In genomic region chr1:43039228-43040055, GRCh38 we compare ENCODE assay signal across 1 cellular context.
A peak's percentile ranks its signal among the peaks of the same experiment; 100 is the strongest.
TF ChIP-seq lines count a peak whose summit lies in the region.

No MANE protein-coding gene starts in this region.

TF ChIP-seq in HepG2, 621 proteins besides CTCF, POLR2A, EP300 and RAD21 (continued from another document and continues in another):
- TF ChIP-seq THAP7 (CRISPR knock-in tag; IDR thresholded peaks at IDR 0.05) (no peak), ZNF121 (CRISPR knock-in tag; IDR thresholded peaks at IDR 0.05) (0 out of 2 replicates have a peak, but pooled peaks have one; percentile 34), JUNB (CRISPR knock-in tag; IDR thresholded peaks at IDR 0.05; ENCODE audit: borderline replicate concordance) (peak; percentile 52; the same call in 1 of the 2 replicates), ZSCAN5A (CRISPR knock-in tag; IDR thresholded peaks at IDR 0.05; ENCODE audit: borderline replicate concordance) (peak; percentile 91; the same call in 1 of the 2 replicates), GATA4 (IDR thresholded peaks at IDR 0.05; ENCODE audit: borderline replicate concordance, low read depth) (peak; percentile 91), KLF6 (CRISPR knock-in tag; IDR thresholded peaks at IDR 0.05) (peak; percentile 69; the same call in 1 of the 2 replicates), ZBTB34 (CRISPR knock-in tag; IDR thresholded peaks at IDR 0.05) (peak; percentile 73; the same call in 1 of the 2 replicates), ZNF350 (CRISPR knock-in tag; IDR thresholded peaks at IDR 0.05; ENCODE audit: borderline replicate concordance, low read depth) (peak; percentile 59), NCOR1 (IDR thresholded peaks at IDR 0.05; ENCODE audit: borderline replicate concordance, low read length) (peak; percentile 91; the same call in 1 of the 2 replicates), ZNF451 (CRISPR knock-in tag; IDR thresholded peaks at IDR 0.05) (no peak), ZNF207 (IDR thresholded peaks at IDR 0.05; ENCODE audit: borderline replicate concordance) (no peak), YY1 (IDR thresholded peaks at IDR 0.05; ENCODE audit: insufficient read depth, insufficient replicate concordance, low read depth, low read length) (peak; percentile 41), GATAD1 (CRISPR knock-in tag; IDR thresholded peaks at IDR 0.05) (peak; percentile 74), ZNF710 (CRISPR knock-in tag; IDR thresholded peaks at IDR 0.05; ENCODE audit: borderline replicate concordance) (peak; percentile 93; the same call in 1 of the 2 replicates), CSRNP1 (CRISPR knock-in tag; IDR thresholded peaks at IDR 0.05) (0 out of 2 replicates have a peak, but pooled peaks have one; percentile 58), XRCC5 (optimal IDR thresholded peaks at IDR 0.05; ENCODE audit: low read length) (peak; percentile 83), PTBP1 (IDR thresholded peaks at IDR 0.05; ENCODE audit: low read depth, low read length, poor library complexity, severe bottlenecking) (no peak), SRSF4 (IDR thresholded peaks at IDR 0.05; ENCODE audit: low read depth, low read length, poor library complexity, severe bottlenecking) (no peak), ZSCAN9 (CRISPR knock-in tag; IDR thresholded peaks at IDR 0.05; ENCODE audit: borderline replicate concordance) (peak; percentile 91), ZNF780A (CRISPR knock-in tag; IDR thresholded peaks at IDR 0.05) (peak; percentile 97), ONECUT2 (CRISPR knock-in tag; IDR thresholded peaks at IDR 0.05) (peak; percentile 81), ZNF556 (CRISPR knock-in tag; IDR thresholded peaks at IDR 0.05; ENCODE audit: borderline replicate concordance) (0 out of 2 replicates have a peak, but pooled peaks have one; percentile 42), KAT8 (CRISPR knock-in tag; IDR thresholded peaks at IDR 0.05) (peak; percentile 85), MED1 (CRISPR knock-in tag; IDR thresholded peaks at IDR 0.05) (peak; percentile 96), NFKBIZ (CRISPR knock-in tag; IDR thresholded peaks at IDR 0.05) (peak; percentile 71; the same call in 1 of the 2 replicates), PHF5A (CRISPR knock-in tag; IDR thresholded peaks at IDR 0.05; ENCODE audit: low read depth, unreplicated experiment) (peak; percentile 48), SNAPC2 (CRISPR knock-in tag; IDR thresholded peaks at IDR 0.05) (peak; percentile 96), TOPORS (CRISPR knock-in tag; IDR thresholded peaks at IDR 0.05) (peak; percentile 86; the same call in 1 of the 2 replicates), TBX2 (CRISPR knock-in tag; IDR thresholded peaks at IDR 0.05; ENCODE audit: borderline replicate concordance) (peak; percentile 100), HDAC1 (CRISPR knock-in tag; IDR thresholded peaks at IDR 0.05) (peak; percentile 98), ZMYM2 (CRISPR knock-in tag; IDR thresholded peaks at IDR 0.05) (0 out of 2 replicates have a peak, but pooled peaks have one; percentile 11), ZNF747 (CRISPR knock-in tag; IDR thresholded peaks at IDR 0.05; ENCODE audit: borderline replicate concordance) (peak; percentile 40; the same call in 1 of the 2 replicates), ELF3 (CRISPR knock-in tag; IDR thresholded peaks at IDR 0.05) (peak; percentile 93), KLF11 (CRISPR knock-in tag; IDR thresholded peaks at IDR 0.05) (peak; percentile 76; the same call in 1 of the 2 replicates), HMG20A (CRISPR knock-in tag; IDR thresholded peaks at IDR 0.05; ENCODE audit: borderline replicate concordance) (peak; percentile 97), ZFYVE20 (CRISPR knock-in tag; IDR thresholded peaks at IDR 0.05; ENCODE audit: borderline replicate concordance, low read depth) (no peak), RELA (CRISPR knock-in tag; IDR thresholded peaks at IDR 0.05) (no peak), BRCA1 (CRISPR knock-in tag; IDR thresholded peaks at IDR 0.05) (0 out of 2 replicates have a peak, but pooled peaks have one; percentile 12), ZMYM4 (CRISPR knock-in tag; IDR thresholded peaks at IDR 0.05) (0 out of 2 replicates have a peak, but pooled peaks have one; percentile 61), SIX4 (CRISPR knock-in tag; IDR thresholded peaks at IDR 0.05) (peak; percentile 85), HOXA3 (CRISPR knock-in tag; IDR thresholded peaks at IDR 0.05) (peak; percentile 89)
- TF ChIP-seq, protein P1, sequence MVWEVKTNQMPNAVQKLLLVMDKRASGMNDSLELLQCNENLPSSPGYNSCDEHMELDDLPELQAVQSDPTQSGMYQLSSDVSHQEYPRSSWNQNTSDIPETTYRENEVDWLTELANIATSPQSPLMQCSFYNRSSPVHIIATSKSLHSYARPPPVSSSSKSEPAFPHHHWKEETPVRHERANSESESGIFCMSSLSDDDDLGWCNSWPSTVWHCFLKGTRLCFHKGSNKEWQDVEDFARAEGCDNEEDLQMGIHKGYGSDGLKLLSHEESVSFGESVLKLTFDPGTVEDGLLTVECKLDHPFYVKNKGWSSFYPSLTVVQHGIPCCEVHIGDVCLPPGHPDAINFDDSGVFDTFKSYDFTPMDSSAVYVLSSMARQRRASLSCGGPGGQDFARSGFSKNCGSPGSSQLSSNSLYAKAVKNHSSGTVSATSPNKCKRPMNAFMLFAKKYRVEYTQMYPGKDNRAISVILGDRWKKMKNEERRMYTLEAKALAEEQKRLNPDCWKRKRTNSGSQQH (CRISPR knock-in tag; IDR thresholded peaks at IDR 0.05; ENCODE audit: low read depth): peak; percentile 68; the same call in 1 of the 2 replicates
- TF ChIP-seq, protein P2, sequence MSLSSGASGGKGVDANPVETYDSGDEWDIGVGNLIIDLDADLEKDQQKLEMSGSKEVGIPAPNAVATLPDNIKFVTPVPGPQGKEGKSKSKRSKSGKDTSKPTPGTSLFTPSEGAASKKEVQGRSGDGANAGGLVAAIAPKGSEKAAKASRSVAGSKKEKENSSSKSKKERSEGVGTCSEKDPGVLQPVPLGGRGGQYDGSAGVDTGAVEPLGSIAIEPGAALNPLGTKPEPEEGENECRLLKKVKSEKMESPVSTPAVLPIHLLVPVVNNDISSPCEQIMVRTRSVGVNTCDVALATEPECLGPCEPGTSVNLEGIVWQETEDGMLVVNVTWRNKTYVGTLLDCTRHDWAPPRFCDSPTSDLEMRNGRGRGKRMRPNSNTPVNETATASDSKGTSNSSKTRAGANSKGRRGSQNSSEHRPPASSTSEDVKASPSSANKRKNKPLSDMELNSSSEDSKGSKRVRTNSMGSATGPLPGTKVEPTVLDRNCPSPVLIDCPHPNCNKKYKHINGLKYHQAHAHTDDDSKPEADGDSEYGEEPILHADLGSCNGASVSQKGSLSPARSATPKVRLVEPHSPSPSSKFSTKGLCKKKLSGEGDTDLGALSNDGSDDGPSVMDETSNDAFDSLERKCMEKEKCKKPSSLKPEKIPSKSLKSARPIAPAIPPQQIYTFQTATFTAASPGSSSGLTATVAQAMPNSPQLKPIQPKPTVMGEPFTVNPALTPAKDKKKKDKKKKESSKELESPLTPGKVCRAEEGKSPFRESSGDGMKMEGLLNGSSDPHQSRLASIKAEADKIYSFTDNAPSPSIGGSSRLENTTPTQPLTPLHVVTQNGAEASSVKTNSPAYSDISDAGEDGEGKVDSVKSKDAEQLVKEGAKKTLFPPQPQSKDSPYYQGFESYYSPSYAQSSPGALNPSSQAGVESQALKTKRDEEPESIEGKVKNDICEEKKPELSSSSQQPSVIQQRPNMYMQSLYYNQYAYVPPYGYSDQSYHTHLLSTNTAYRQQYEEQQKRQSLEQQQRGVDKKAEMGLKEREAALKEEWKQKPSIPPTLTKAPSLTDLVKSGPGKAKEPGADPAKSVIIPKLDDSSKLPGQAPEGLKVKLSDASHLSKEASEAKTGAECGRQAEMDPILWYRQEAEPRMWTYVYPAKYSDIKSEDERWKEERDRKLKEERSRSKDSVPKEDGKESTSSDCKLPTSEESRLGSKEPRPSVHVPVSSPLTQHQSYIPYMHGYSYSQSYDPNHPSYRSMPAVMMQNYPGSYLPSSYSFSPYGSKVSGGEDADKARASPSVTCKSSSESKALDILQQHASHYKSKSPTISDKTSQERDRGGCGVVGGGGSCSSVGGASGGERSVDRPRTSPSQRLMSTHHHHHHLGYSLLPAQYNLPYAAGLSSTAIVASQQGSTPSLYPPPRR (CRISPR knock-in tag; IDR thresholded peaks at IDR 0.05; ENCODE audit: borderline replicate concordance): peak; percentile 96
- TF ChIP-seq, protein P3, sequence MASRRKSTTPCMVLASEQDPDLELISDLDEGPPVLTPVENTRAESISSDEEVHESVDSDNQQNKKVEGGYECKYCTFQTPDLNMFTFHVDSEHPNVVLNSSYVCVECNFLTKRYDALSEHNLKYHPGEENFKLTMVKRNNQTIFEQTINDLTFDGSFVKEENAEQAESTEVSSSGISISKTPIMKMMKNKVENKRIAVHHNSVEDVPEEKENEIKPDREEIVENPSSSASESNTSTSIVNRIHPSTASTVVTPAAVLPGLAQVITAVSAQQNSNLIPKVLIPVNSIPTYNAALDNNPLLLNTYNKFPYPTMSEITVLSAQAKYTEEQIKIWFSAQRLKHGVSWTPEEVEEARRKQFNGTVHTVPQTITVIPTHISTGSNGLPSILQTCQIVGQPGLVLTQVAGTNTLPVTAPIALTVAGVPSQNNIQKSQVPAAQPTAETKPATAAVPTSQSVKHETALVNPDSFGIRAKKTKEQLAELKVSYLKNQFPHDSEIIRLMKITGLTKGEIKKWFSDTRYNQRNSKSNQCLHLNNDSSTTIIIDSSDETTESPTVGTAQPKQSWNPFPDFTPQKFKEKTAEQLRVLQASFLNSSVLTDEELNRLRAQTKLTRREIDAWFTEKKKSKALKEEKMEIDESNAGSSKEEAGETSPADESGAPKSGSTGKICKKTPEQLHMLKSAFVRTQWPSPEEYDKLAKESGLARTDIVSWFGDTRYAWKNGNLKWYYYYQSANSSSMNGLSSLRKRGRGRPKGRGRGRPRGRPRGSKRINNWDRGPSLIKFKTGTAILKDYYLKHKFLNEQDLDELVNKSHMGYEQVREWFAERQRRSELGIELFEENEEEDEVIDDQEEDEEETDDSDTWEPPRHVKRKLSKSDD (CRISPR knock-in tag; IDR thresholded peaks at IDR 0.05; ENCODE audit: low read depth): peak; percentile 55; the same call in 1 of the 2 replicates
- TF ChIP-seq, protein P4, sequence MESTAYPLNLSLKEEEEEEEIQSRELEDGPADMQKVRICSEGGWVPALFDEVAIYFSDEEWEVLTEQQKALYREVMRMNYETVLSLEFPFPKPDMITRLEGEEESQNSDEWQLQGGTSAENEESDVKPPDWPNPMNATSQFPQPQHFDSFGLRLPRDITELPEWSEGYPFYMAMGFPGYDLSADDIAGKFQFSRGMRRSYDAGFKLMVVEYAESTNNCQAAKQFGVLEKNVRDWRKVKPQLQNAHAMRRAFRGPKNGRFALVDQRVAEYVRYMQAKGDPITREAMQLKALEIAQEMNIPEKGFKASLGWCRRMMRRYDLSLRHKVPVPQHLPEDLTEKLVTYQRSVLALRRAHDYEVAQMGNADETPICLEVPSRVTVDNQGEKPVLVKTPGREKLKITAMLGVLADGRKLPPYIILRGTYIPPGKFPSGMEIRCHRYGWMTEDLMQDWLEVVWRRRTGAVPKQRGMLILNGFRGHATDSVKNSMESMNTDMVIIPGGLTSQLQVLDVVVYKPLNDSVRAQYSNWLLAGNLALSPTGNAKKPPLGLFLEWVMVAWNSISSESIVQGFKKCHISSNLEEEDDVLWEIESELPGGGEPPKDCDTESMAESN (CRISPR knock-in tag; conservative IDR thresholded peaks at IDR 0.05): peak; percentile 61; the same call in 1 of the 2 replicates
